Comparison of ENCODE assay signal across 8 cellular contexts in genomic region chr6:13708679-13709261, GRCh38. TPM values are rescaled to one million over a fixed set of nuclear protein-coding genes. Genes with fewer than 3 reads are reported as not detected.
DNase-seq lines count a peak whose midpoint lies in the region; ATAC-seq and TF ChIP-seq lines count a peak whose summit lies in the region.

No MANE protein-coding gene starts in this region.

- no peaks in the 10 kb centered on the region for H3K9me3 Mint-ChIP-seq in activated CD4-positive, alpha-beta memory T cell treated with anti-CD3 and anti-CD28 coated beads, Interleukin-2, amount 10 ng/mL, durations not matched to agents 7 days and 5 days

- peaks cover 25% of the 10 kb centered on the region for H3K36me3 Mint-ChIP-seq in activated CD4-positive, alpha-beta memory T cell treated with anti-CD3 and anti-CD28 coated beads, Interleukin-2, amount 10 ng/mL, durations not matched to agents 7 days and 5 days (ENCODE audit: low read depth)

- peak overlapping the region; percentile 94 for H3K4me2 ChIP-seq in SK-N-SH

- H3K9me3 ChIP-seq in SK-N-SH: peaks cover 4% of the 10 kb centered on the region; the same call in 1 of the 2 replicates
- no peaks in the 10 kb centered on the region for H3K9me3 ChIP-seq in iPS-20b (ENCODE audit: insufficient read depth, low read depth, low read length)
- H3K9me3 ChIP-seq in stomach smooth muscle (ENCODE audit: control insufficient read depth in 2 of 2, low read length in 2 of 2): no peaks in the 10 kb centered on the region

- H3K36me3 ChIP-seq in SK-N-SH (replicated peaks in 1 of 2; ENCODE audit: control insufficient read depth in 1 of 2, insufficient read depth in 2 of 2, low read length in 1 of 2) (no peaks in the 10 kb centered on the region), iPS-20b (ENCODE audit: insufficient read depth, low read depth, low read length) (no peaks in the 10 kb centered on the region), stomach smooth muscle (ENCODE audit: control insufficient read depth in 2 of 2, insufficient read depth in 2 of 2, low read length in 2 of 2) (no peaks in the 10 kb centered on the region)

- H3K27ac ChIP-seq in SK-N-SH (ENCODE audit: low read depth in 2 of 2, low read length in 1 of 2): peak overlapping the region; percentile 65 to 94; a peak in 2 of 4 replicates
- no peak overlapping the region for H3K27ac ChIP-seq in iPS-20b (ENCODE audit: low read length)
- H3K27ac ChIP-seq in stomach smooth muscle (ENCODE audit: low read length): peak overlapping the region; percentile 26

- H3K4me1 Mint-ChIP-seq in activated CD4-positive, alpha-beta memory T cell treated with anti-CD3 and anti-CD28 coated beads, Interleukin-2, amount 10 ng/mL, durations not matched to agents 7 days and 5 days: peaks cover 35% of the 10 kb centered on the region

- 34% methylated on average over 7 of the region's 7 CpGs for WGBS in SK-N-SH (ENCODE audit: low lambda C conversion rate)

- no peak for TF ChIP-seq CTCF in SK-N-SH (IDR thresholded peaks at IDR 0.05)

- H3K27me3 ChIP-seq in SK-N-SH (ENCODE audit: insufficient read depth) (no peaks in the 10 kb centered on the region), iPS-20b (ENCODE audit: insufficient read depth, low read length) (no peaks in the 10 kb centered on the region), stomach smooth muscle (ENCODE audit: control insufficient read depth in 1 of 2, insufficient read depth in 2 of 2, low read length in 2 of 2) (no peaks in the 10 kb centered on the region)

- peak overlapping the region; percentile 87 for H3K4me3 Mint-ChIP-seq in activated CD4-positive, alpha-beta memory T cell treated with anti-CD3 and anti-CD28 coated beads, Interleukin-2, amount 10 ng/mL, durations not matched to agents 7 days and 5 days

- H3K27ac Mint-ChIP-seq in activated CD4-positive, alpha-beta memory T cell treated with anti-CD3 and anti-CD28 coated beads, Interleukin-2, amount 10 ng/mL, durations not matched to agents 7 days and 5 days: peak overlapping the region; percentile 82

- H3F3A ChIP-seq in SK-N-SH (replicated peaks; ENCODE audit: insufficient read depth): peaks cover 27% of the 10 kb centered on the region

- TF ChIP-seq RAD21 in SK-N-SH (IDR thresholded peaks at IDR 0.05; ENCODE audit: low read length): no peak

- no peak for TF ChIP-seq EP300 in SK-N-SH (IDR thresholded peaks at IDR 0.05; ENCODE audit: borderline replicate concordance in 1 of 2, low read depth in 1 of 2, low read length in 1 of 2)

- H3K27me3 Mint-ChIP-seq in activated CD4-positive, alpha-beta memory T cell treated with anti-CD3 and anti-CD28 coated beads, Interleukin-2, amount 10 ng/mL, durations not matched to agents 7 days and 5 days: no peaks in the 10 kb centered on the region

- H3K4me1 ChIP-seq in SK-N-SH (ENCODE audit: control insufficient read depth in 1 of 2, insufficient read depth in 2 of 2, low read depth in 1 of 2, low read length in 1 of 2): peaks cover 4 to 14% of the 10 kb centered on the region in 2 experiments; a peak in 3 of 4 replicates
- H3K4me1 ChIP-seq in iPS-20b (ENCODE audit: insufficient read depth, low read length): peaks cover 10% of the 10 kb centered on the region
- H3K4me1 ChIP-seq in stomach smooth muscle (ENCODE audit: control insufficient read depth, insufficient read depth, low read length): peaks cover 14% of the 10 kb centered on the region

- DNase-seq in SK-N-SH: no peak
- no peak for DNase-seq in activated CD4-positive, alpha-beta memory T cell treated with anti-CD3 and anti-CD28 coated beads, Interleukin-2, amount 10 ng/mL, durations not matched to agents 7 days and 5 days
- no peak for DNase-seq in amniotic stem cell (lab: John Stamatoyannopoulos, UW)
- DNase-seq in germinal center (ENCODE audit: low spot score): no peak

- POLR2A ChIA-PET in SK-N-SH (lab: Yijun Ruan, JAX): no interaction called here
- POLR2A ChIA-PET in activated CD4-positive, alpha-beta memory T cell treated with anti-CD3 and anti-CD28 coated beads, Interleukin-2, amount 10 ng/mL, durations not matched to agents 7 days and 5 days (lab: Charles Lee): interaction anchor here (0.9 to 4.8 kb wide), 12 partner anchors 8 to 134 kb away, joined by 3 to 105 read pairs (median 8); partner anchors contain the start of genes NOL7 and SIRT5

- ATAC-seq in SK-N-SH treated with all-trans-retinoic acid at 6 μM for 48 hours (no peak), HG03196 (IDR thresholded peaks at IDR 0.05; ENCODE audit: unreplicated experiment) (no peak)

- H3K9ac ChIP-seq in SK-N-SH: peak overlapping the region; percentile 79
- H3K9ac ChIP-seq in iPS-20b (ENCODE audit: low read depth, low read length): peak overlapping the region; percentile 86; the same call in 1 of the 2 replicates
- H3K9ac ChIP-seq in stomach smooth muscle (ENCODE audit: low read length in 2 of 2): peak overlapping the region; percentile 88 to 93

- H3K79me2 ChIP-seq in SK-N-SH (ENCODE audit: insufficient read depth): peaks cover 71% of the 10 kb centered on the region

- peaks cover 64% of the 10 kb centered on the region for H4K20me1 ChIP-seq in SK-N-SH (ENCODE audit: insufficient read depth)

- no peaks in the 10 kb centered on the region for H3K9me2 ChIP-seq in SK-N-SH

- H3K4me3 ChIP-seq in SK-N-SH (ENCODE audit: low read depth in 2 of 2, low read length in 1 of 2) (peak overlapping the region; percentile 76 to 92), iPS-20b (ENCODE audit: low read length) (peak overlapping the region; percentile 93), stomach smooth muscle (ENCODE audit: low read length in 2 of 2) (peak overlapping the region; percentile 86 to 96)

- CTCF ChIA-PET in SK-N-SH (lab: Yijun Ruan, JAX): interaction anchor here (0.9 to 1.4 kb wide), 4 partner anchors 46 to 358 kb away, joined by 3 to 8 read pairs (median 3); partner anchors contain the start of gene NOL7
- CTCF ChIA-PET in activated CD4-positive, alpha-beta memory T cell treated with anti-CD3 and anti-CD28 coated beads, Interleukin-2, amount 10 ng/mL, durations not matched to agents 7 days and 5 days (lab: Charles Lee): interaction anchor here (1.3 to 5.6 kb wide), 4 partner anchors 13 to 134 kb away, joined by 3 to 49 read pairs (median 7); partner anchors contain the start of genes NOL7 and SIRT5

- no peak overlapping the region for H2AFZ ChIP-seq in SK-N-SH (ENCODE audit: low read depth)

TF ChIP-seq in SK-N-SH, 30 proteins besides CTCF, POLR2A, EP300 and RAD21:
- TF ChIP-seq JUND (IDR thresholded peaks at IDR 0.05) (no peak), TCF12 (IDR thresholded peaks at IDR 0.05) (no peak)
TF ChIP-seq in SK-N-SH: peak in this region for 0.

TF ChIP-seq in SK-N-SH treated with all-trans-retinoic acid at 6 μM for 48 hours, 23 proteins besides CTCF, POLR2A, EP300 and RAD21:
- no peak for TF ChIP-seq ARNTL (CRISPR knock-in tag; IDR thresholded peaks at IDR 0.05; ENCODE audit: borderline replicate concordance, low read depth)
- no peak for TF ChIP-seq ZNF565 (CRISPR knock-in tag; conservative IDR thresholded peaks at IDR 0.05; ENCODE audit: low read depth)
- TF ChIP-seq CSRNP3 (CRISPR knock-in tag; IDR thresholded peaks at IDR 0.05): no peak
- no peak for TF ChIP-seq CSDC2 (CRISPR knock-in tag; IDR thresholded peaks at IDR 0.05)
- TF ChIP-seq GLIS3 (CRISPR knock-in tag; IDR thresholded peaks at IDR 0.05): no peak
- no peak for TF ChIP-seq ZNF70 (CRISPR knock-in tag; IDR thresholded peaks at IDR 0.05)
- TF ChIP-seq TCF4 (CRISPR knock-in tag; IDR thresholded peaks at IDR 0.05; ENCODE audit: borderline replicate concordance): no peak
- no peak for TF ChIP-seq TSHZ2 (CRISPR knock-in tag; IDR thresholded peaks at IDR 0.05)
TF ChIP-seq in SK-N-SH treated with all-trans-retinoic acid at 6 μM for 48 hours: peak in this region for 0.

RNA-seq across cellular contexts. Expression of gene RANBP9, which starts 2.9 kb away (rescaled TPM):
- polyA plus RNA-seq in SK-N-SH (2012; rRNA removed): 19.9 and 20.4 TPM in 2 replicates
- polyA plus RNA-seq in SK-N-SH (2012; cell fraction: cytosol; rRNA removed): 27.5 and 31.5 TPM in 2 replicates
- 14.6 and 34.6 TPM in 2 replicates for polyA plus RNA-seq in SK-N-SH (2012; cell fraction: nucleus; rRNA removed)
- 10 to 100 TPM; 66.8 to 69.1 TPM for total RNA-seq in activated CD4-positive, alpha-beta memory T cell treated with anti-CD3 and anti-CD28 coated beads, Interleukin-2, amount 10 ng/mL, durations not matched to agents 7 days and 5 days
